In genomic region chr6:157229219-157229607, GRCh38 we compare ENCODE assay signal across 14 cellular contexts.
DNase-seq lines count a peak whose midpoint lies in the region; ATAC-seq and TF ChIP-seq lines count a peak whose summit lies in the region.
"Had no signal": no experiment of that assay in that cellular context is flagged by ENCODE, and none has a peak within 500 bp of the region (broad histone marks: within the 10 kb centered on the region; RNA-seq: fewer than 3 reads in every experiment).

No MANE protein-coding gene starts in this region.

- no peak for TF ChIP-seq CTCF in coronary artery (IDR thresholded peaks at IDR 0.05)

- H3K4me1 Mint-ChIP-seq in activated T-helper 17 cell treated with anti-CD3 and anti-CD28 coated beads, Interleukin-2, amount 50 U/mL, for 72 hours = peaks cover 12% of the 10 kb centered on the region

- H3K4me3 Mint-ChIP-seq in activated T-helper 17 cell treated with anti-CD3 and anti-CD28 coated beads, Interleukin-2, amount 50 U/mL, for 72 hours = no peak overlapping the region

- no peaks in the 10 kb centered on the region for H3K27me3 Mint-ChIP-seq in activated T-helper 17 cell treated with anti-CD3 and anti-CD28 coated beads, Interleukin-2, amount 50 U/mL, for 72 hours

- no peak overlapping the region for H3K4me3 ChIP-seq in coronary artery
- H3K4me3 ChIP-seq: lower lobe of right lung, upper lobe of right lung had no signal

- no peaks in the 10 kb centered on the region for H3K9me3 Mint-ChIP-seq in activated T-helper 17 cell treated with anti-CD3 and anti-CD28 coated beads, Interleukin-2, amount 50 U/mL, for 72 hours

- H3K36me3 Mint-ChIP-seq in activated T-helper 17 cell treated with anti-CD3 and anti-CD28 coated beads, Interleukin-2, amount 50 U/mL, for 72 hours (ENCODE audit: low read depth) = no peaks in the 10 kb centered on the region

- ATAC-seq in activated T-helper 17 cell treated with anti-CD3 and anti-CD28 coated beads, Interleukin-2, amount 50 U/mL, for 72 hours (replicated peaks) = no peak
- no peak for ATAC-seq in HG03354 (IDR thresholded peaks at IDR 0.05; ENCODE audit: poor library complexity, severe bottlenecking, unreplicated experiment)
- ATAC-seq: lower lobe of right lung, PC-3, upper lobe of right lung had no signal

- DNase-seq in NCI-H1436 (lab: John Stamatoyannopoulos, UW) (peak; percentile 63), NCI-H1436 treated with DMSO at 0.1 percent for 48 hours (lab: John Stamatoyannopoulos, UW) (no peak), DMS153 treated with DMSO at 0.1 percent for 48 hours (lab: John Stamatoyannopoulos, UW; ENCODE audit: unreplicated experiment) (peak; percentile 25), NCI-H345 (lab: John Stamatoyannopoulos, UW) (peak; percentile 88), coronary artery (ENCODE audit: low spot score) (no peak), amygdala (lab: John Stamatoyannopoulos, UW) (no peak)
- DNase-seq: 8988T; activated CD4-positive, alpha-beta T cell treated with anti-CD3 and anti-CD28 coated beads, Interleukin-2, amount 50 U/mL, for 48 hours; activated naive CD4-positive, alpha-beta T cell; lower lobe of right lung; PC-3 had no signal

- H3K27ac ChIP-seq in coronary artery = peak overlapping the region; percentile 49 to 77
- H3K27ac ChIP-seq: lower lobe of right lung, upper lobe of right lung had no signal

- H3K27ac Mint-ChIP-seq in activated T-helper 17 cell treated with anti-CD3 and anti-CD28 coated beads, Interleukin-2, amount 50 U/mL, for 72 hours = no peak overlapping the region

Comparison
In these comparisons a context has a peak if more than half of its experiments do, and no peak if none do; other contexts are left out.
1. DNase-seq: peak in NCI-H1436 (single experiment), DMS153 treated with DMSO at 0.1 percent for 48 hours (single experiment) and NCI-H345 (single experiment); none in NCI-H1436 treated with DMSO at 0.1 percent for 48 hours (single experiment), coronary artery (single experiment) and amygdala (0 of 56).